Comparison of ENCODE assay signal across 20 cellular contexts in the genomic region with DNA sequence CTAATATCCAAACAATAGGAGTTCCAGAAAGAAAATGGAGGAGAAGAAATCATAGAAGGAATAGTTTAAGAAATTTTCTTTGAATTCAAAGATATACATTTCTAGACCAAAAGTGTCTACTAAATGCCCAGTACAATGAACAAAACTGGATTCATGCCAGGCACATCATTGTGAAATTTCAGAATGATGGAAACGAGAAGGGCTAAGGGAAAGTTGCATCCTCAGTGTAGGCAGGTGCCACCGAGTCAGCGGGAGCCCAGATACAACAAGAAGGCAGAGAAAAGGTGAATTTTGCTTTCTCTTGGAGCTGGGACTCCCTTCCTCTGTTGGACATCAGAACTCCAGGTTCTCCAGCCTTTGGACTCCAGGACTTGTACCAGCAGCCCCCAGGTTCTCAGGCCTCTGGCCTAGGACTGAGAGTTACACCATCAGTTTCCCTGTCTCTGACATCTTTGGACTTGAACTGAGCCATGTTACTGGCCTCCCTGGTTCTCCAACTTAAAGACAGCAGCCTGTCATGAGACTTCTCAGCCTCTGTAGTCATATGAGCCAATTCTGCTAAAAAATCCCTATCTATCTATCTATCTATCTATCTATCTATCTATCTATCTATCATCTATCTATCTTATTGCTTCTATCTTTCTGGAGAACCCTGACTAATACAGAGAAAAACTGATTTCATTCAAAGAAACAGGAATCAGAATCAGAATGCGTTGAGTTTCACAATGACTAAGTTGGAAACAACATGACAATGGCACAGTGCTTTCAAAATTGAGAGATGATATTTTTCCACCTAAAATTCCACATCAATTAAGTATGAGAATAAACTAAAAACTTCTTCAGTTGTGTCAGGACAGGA.
DNase-seq lines count a peak whose midpoint lies in the region; ATAC-seq and TF ChIP-seq lines count a peak whose summit lies in the region.
"Had no signal": no experiment of that assay in that cellular context is flagged by ENCODE, and none has a peak within 500 bp of the region (broad histone marks: within the 10 kb centered on the region; RNA-seq: fewer than 3 reads in every experiment).

No MANE protein-coding gene starts in this region.

- H3K4me3 Mint-ChIP-seq in dendritic cell treated with granulocyte-macrophage colony-stimulating factor and Interleukin-4, amounts not matched to agents 40 ng/mL and 50 ng/mL, for 4 days: no peak overlapping the region
- H3K4me3 Mint-ChIP-seq in GM23338: no peak overlapping the region
- H3K4me3 Mint-ChIP-seq: central memory CD8-positive, alpha-beta T cell; effector memory CD8-positive, alpha-beta T cell; memory B cell; naive thymus-derived CD4-positive, alpha-beta T cell had no signal

- no peaks in the 10 kb centered on the region for H3K4me1 ChIP-seq in GM23338 (ENCODE audit: insufficient read depth)
- H3K4me1 ChIP-seq: parathyroid adenoma, right lobe of liver had no signal

- peaks cover 6% of the 10 kb centered on the region for H3K36me3 Mint-ChIP-seq in dendritic cell treated with granulocyte-macrophage colony-stimulating factor and Interleukin-4, amounts not matched to agents 40 ng/mL and 50 ng/mL, for 4 days (ENCODE audit: low read depth)
- H3K36me3 Mint-ChIP-seq in GM23338 (ENCODE audit: low read depth): no peaks in the 10 kb centered on the region
- H3K36me3 Mint-ChIP-seq: memory B cell had no signal

- ATAC-seq in GM23338: no peak
- ATAC-seq: effector memory CD8-positive, alpha-beta T cell; naive thymus-derived CD4-positive, alpha-beta T cell; right lobe of liver had no signal

- no peaks in the 10 kb centered on the region for H3K79me2 ChIP-seq in GM23338 (replicated peaks; ENCODE audit: insufficient read depth)
- H3K79me2 ChIP-seq: parathyroid adenoma had no signal

- DNase-seq in stimulated activated CD4-positive, alpha-beta T cell treated with anti-CD3 and anti-CD28 coated beads, Interleukin-15, amount 100 ng/mL, for 24 hours: peak; percentile 27
- no peak for DNase-seq in stimulated activated CD4-positive, alpha-beta T cell treated with anti-CD3 and anti-CD28 coated beads, Interleukin-12 subunit alpha, Interleukin-12 subunit beta, amount 100 ng/mL, for 4 hours
- DNase-seq in MV-4-11 (lab: John Stamatoyannopoulos, UW): peak; percentile 8
- no peak for DNase-seq in GM23338 (ENCODE audit: low spot score)
- no peak for DNase-seq in HK-2 (ENCODE audit: unreplicated experiment)
- DNase-seq in KG1 (lab: John Stamatoyannopoulos, UW): no peak
- DNase-seq: DMS79; effector memory CD8-positive, alpha-beta T cell; Kasumi-1; naive thymus-derived CD4-positive, alpha-beta T cell; NCI-H1417; NCI-H2107; NCI-H524; right lobe of liver; T1000; trophoblast cell had no signal

- no peaks in the 10 kb centered on the region for H3K27me3 Mint-ChIP-seq in dendritic cell treated with granulocyte-macrophage colony-stimulating factor and Interleukin-4, amounts not matched to agents 40 ng/mL and 50 ng/mL, for 4 days
- no peaks in the 10 kb centered on the region for H3K27me3 Mint-ChIP-seq in GM23338 (ENCODE audit: insufficient read depth, low read depth, poor library complexity)
- H3K27me3 Mint-ChIP-seq: memory B cell had no signal

- intact Hi-C loops in dendritic cell treated with granulocyte-macrophage colony-stimulating factor and Interleukin-4, amounts not matched to agents 40 ng/mL and 50 ng/mL, for 4 days (cut with micrococcal nuclease): no loop called here

- H3K27ac Mint-ChIP-seq in dendritic cell treated with granulocyte-macrophage colony-stimulating factor and Interleukin-4, amounts not matched to agents 40 ng/mL and 50 ng/mL, for 4 days: peak overlapping the region; percentile 79
- no peak overlapping the region for H3K27ac Mint-ChIP-seq in GM23338
- H3K27ac Mint-ChIP-seq: effector memory CD8-positive, alpha-beta T cell; memory B cell; naive thymus-derived CD4-positive, alpha-beta T cell had no signal

- H3F3A ChIP-seq in GM23338 (replicated peaks; ENCODE audit: low read depth): no peaks in the 10 kb centered on the region

- no peaks in the 10 kb centered on the region for H4K20me1 ChIP-seq in GM23338 (replicated peaks; ENCODE audit: insufficient read depth)

- H2AFZ ChIP-seq in GM23338: no peak overlapping the region
- H2AFZ ChIP-seq: parathyroid adenoma had no signal

- H3K4me1 Mint-ChIP-seq in dendritic cell treated with granulocyte-macrophage colony-stimulating factor and Interleukin-4, amounts not matched to agents 40 ng/mL and 50 ng/mL, for 4 days (ENCODE audit: low read depth): peaks cover 65% of the 10 kb centered on the region
- no peaks in the 10 kb centered on the region for H3K4me1 Mint-ChIP-seq in GM23338
- H3K4me1 Mint-ChIP-seq: central memory CD8-positive, alpha-beta T cell had no signal

- H3K4me3 ChIP-seq in GM23338: no peak overlapping the region
- H3K4me3 ChIP-seq: right lobe of liver had no signal

- H3K27ac ChIP-seq in GM23338 (ENCODE audit: low read depth): no peak overlapping the region
- H3K27ac ChIP-seq: parathyroid adenoma, right lobe of liver had no signal

- no peaks in the 10 kb centered on the region for H3K36me3 ChIP-seq in GM23338 (ENCODE audit: insufficient read depth)
- H3K36me3 ChIP-seq: right lobe of liver had no signal

- H3K9me2 ChIP-seq in GM23338 (ENCODE audit: insufficient read depth): 0 out of 2 replicates have a peak, but pooled peaks cover 3% of the 10 kb centered on the region

- H3K9me3 Mint-ChIP-seq in dendritic cell treated with granulocyte-macrophage colony-stimulating factor and Interleukin-4, amounts not matched to agents 40 ng/mL and 50 ng/mL, for 4 days: peaks cover 10% of the 10 kb centered on the region
- peaks cover 3% of the 10 kb centered on the region; the same call in 1 of the 3 replicates for H3K9me3 Mint-ChIP-seq in GM23338

- TF ChIP-seq CTCF in GM23338 (conservative IDR thresholded peaks at IDR 0.05; ENCODE audit: low read depth in 2 of 2): no peak

- H3K27me3 ChIP-seq in GM23338 (ENCODE audit: insufficient read depth): no peaks in the 10 kb centered on the region
- H3K27me3 ChIP-seq: right lobe of liver had no signal

- no peak overlapping the region for H3K4me2 ChIP-seq in GM23338

TF ChIP-seq in GM23338, 12 proteins besides CTCF, POLR2A, EP300 and RAD21 (continues in another document):
- no peak for TF ChIP-seq ZNF331 (CRISPR knock-in tag; IDR thresholded peaks at IDR 0.05; ENCODE audit: low read depth)
- TF ChIP-seq, protein P1, sequence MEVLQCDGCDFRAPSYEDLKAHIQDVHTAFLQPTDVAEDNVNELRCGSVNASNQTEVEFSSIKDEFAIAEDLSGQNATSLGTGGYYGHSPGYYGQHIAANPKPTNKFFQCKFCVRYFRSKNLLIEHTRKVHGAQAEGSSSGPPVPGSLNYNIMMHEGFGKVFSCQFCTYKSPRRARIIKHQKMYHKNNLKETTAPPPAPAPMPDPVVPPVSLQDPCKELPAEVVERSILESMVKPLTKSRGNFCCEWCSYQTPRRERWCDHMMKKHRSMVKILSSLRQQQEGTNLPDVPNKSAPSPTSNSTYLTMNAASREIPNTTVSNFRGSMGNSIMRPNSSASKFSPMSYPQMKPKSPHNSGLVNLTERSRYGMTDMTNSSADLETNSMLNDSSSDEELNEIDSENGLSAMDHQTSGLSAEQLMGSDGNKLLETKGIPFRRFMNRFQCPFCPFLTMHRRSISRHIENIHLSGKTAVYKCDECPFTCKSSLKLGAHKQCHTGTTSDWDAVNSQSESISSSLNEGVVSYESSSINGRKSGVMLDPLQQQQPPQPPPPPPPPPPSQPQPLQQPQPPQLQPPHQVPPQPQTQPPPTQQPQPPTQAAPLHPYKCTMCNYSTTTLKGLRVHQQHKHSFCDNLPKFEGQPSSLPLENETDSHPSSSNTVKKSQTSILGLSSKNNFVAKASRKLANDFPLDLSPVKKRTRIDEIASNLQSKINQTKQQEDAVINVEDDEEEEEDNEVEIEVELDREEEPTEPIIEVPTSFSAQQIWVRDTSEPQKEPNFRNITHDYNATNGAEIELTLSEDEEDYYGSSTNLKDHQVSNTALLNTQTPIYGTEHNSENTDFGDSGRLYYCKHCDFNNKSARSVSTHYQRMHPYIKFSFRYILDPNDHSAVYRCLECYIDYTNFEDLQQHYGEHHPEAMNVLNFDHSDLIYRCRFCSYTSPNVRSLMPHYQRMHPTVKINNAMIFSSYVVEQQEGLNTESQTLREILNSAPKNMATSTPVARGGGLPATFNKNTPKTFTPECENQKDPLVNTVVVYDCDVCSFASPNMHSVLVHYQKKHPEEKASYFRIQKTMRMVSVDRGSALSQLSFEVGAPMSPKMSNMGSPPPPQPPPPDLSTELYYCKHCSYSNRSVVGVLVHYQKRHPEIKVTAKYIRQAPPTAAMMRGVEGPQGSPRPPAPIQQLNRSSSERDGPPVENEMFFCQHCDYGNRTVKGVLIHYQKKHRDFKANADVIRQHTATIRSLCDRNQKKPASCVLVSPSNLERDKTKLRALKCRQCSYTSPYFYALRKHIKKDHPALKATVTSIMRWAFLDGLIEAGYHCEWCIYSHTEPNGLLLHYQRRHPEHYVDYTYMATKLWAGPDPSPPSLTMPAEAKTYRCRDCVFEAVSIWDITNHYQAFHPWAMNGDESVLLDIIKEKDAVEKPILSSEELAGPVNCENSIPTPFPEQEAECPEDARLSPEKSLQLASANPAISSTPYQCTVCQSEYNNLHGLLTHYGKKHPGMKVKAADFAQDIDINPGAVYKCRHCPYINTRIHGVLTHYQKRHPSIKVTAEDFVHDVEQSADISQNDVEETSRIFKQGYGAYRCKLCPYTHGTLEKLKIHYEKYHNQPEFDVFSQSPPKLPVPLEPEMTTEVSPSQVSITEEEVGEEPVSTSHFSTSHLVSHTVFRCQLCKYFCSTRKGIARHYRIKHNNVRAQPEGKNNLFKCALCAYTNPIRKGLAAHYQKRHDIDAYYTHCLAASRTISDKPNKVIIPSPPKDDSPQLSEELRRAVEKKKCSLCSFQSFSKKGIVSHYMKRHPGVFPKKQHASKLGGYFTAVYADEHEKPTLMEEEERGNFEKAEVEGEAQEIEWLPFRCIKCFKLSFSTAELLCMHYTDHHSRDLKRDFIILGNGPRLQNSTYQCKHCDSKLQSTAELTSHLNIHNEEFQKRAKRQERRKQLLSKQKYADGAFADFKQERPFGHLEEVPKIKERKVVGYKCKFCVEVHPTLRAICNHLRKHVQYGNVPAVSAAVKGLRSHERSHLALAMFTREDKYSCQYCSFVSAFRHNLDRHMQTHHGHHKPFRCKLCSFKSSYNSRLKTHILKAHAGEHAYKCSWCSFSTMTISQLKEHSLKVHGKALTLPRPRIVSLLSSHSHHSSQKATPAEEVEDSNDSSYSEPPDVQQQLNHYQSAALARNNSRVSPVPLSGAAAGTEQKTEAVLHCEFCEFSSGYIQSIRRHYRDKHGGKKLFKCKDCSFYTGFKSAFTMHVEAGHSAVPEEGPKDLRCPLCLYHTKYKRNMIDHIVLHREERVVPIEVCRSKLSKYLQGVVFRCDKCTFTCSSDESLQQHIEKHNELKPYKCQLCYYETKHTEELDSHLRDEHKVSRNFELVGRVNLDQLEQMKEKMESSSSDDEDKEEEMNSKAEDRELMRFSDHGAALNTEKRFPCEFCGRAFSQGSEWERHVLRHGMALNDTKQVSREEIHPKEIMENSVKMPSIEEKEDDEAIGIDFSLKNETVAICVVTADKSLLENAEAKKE (CRISPR knock-in tag; IDR thresholded peaks at IDR 0.05): no peak
- TF ChIP-seq POLR2AphosphoS5 (IDR thresholded peaks at IDR 0.05; ENCODE audit: low read depth): no peak
- no peak for TF ChIP-seq EZH2phosphoT487 (IDR thresholded peaks at IDR 0.05; ENCODE audit: unreplicated experiment)
- no peak for TF ChIP-seq CREB1 (CRISPR knock-in tag; IDR thresholded peaks at IDR 0.05; ENCODE audit: low read depth)

Comparison
In these comparisons a context has a peak if more than half of its experiments do, and no peak if none do; other contexts are left out.
1. DNase-seq: peak in stimulated activated CD4-positive, alpha-beta T cell treated with anti-CD3 and anti-CD28 coated beads, Interleukin-15, amount 100 ng/mL, for 24 hours (single experiment) and MV-4-11 (single experiment); none in stimulated activated CD4-positive, alpha-beta T cell treated with anti-CD3 and anti-CD28 coated beads, Interleukin-12 subunit alpha, Interleukin-12 subunit beta, amount 100 ng/mL, for 4 hours (single experiment), GM23338 (single experiment), HK-2 (single experiment) and KG1 (single experiment).